In genomic region chr2:12419803-12420202, GRCh38 we compare ENCODE assay signal across 16 cellular contexts.
A peak's percentile ranks its signal among the peaks of the same experiment; 100 is the strongest.
DNase-seq lines count a peak whose midpoint lies in the region; TF ChIP-seq lines count a peak whose summit lies in the region.
"Had no signal": no experiment of that assay in that cellular context is flagged by ENCODE, and none has a peak within 500 bp of the region (broad histone marks: within the 10 kb centered on the region; RNA-seq: fewer than 3 reads in every experiment).

No MANE protein-coding gene starts in this region.

- peak; percentile 24 for DNase-seq in activated CD4-positive, alpha-beta memory T cell treated with anti-CD3 and anti-CD28 coated beads, Interleukin-2, amount 10 ng/mL, durations not matched to agents 7 days and 5 days
- DNase-seq in activated CD4-positive, alpha-beta memory T cell treated with anti-CD3 and anti-CD28 coated beads for 36 hours: no peak
- DNase-seq in ecto neural progenitor cell (ENCODE audit: low spot score) (peak; percentile 3), nephron progenitor cell (no peak), A172 (ENCODE audit: low spot score) (no peak)
- DNase-seq in activated naive CD4-positive, alpha-beta T cell treated with anti-CD3 and anti-CD28 coated beads, Interleukin-2, amount 50 U/mL, for 16 hours: no peak
- DNase-seq: 8988T; ACHN; CD8-positive, alpha-beta T cell; COR-L47; DMS153; DMS79 treated with DMSO at 0.1 percent for 48 hours; GDM1 had no signal

- H3K9me3 ChIP-seq in KOPT-K1 (ENCODE audit: insufficient read depth, low read length, poor library complexity, severe bottlenecking): no peaks in the 10 kb centered on the region
- H3K9me3 ChIP-seq: HAP-1 had no signal

- H3K27me3 Mint-ChIP-seq in activated CD4-positive, alpha-beta memory T cell treated with anti-CD3 and anti-CD28 coated beads, Interleukin-2, amount 10 ng/mL, durations not matched to agents 7 days and 5 days: peaks cover 2% of the 10 kb centered on the region
- H3K27me3 Mint-ChIP-seq in activated CD4-positive, alpha-beta memory T cell treated with anti-CD3 and anti-CD28 coated beads for 36 hours: no peaks in the 10 kb centered on the region
- H3K27me3 Mint-ChIP-seq in nephron progenitor cell (ENCODE audit: low read depth, poor library complexity): peaks cover 6% of the 10 kb centered on the region

- CTCF ChIA-PET in activated CD4-positive, alpha-beta memory T cell treated with anti-CD3 and anti-CD28 coated beads, Interleukin-2, amount 10 ng/mL, durations not matched to agents 7 days and 5 days (lab: Charles Lee): interaction anchor here (3.7 kb wide), 1 partner anchor 297 kb away, joined by 17 read pairs; the partner anchor contains the start of gene TRIB2
- CTCF ChIA-PET in activated CD4-positive, alpha-beta memory T cell treated with anti-CD3 and anti-CD28 coated beads for 36 hours (lab: Charles Lee): interaction anchor here (1.7 kb wide), 1 partner anchor 296 kb away, joined by 9 read pairs; the partner anchor contains the start of gene TRIB2

- peaks cover 43% of the 10 kb centered on the region for H3K4me1 Mint-ChIP-seq in activated CD4-positive, alpha-beta memory T cell treated with anti-CD3 and anti-CD28 coated beads, Interleukin-2, amount 10 ng/mL, durations not matched to agents 7 days and 5 days
- H3K4me1 Mint-ChIP-seq in activated CD4-positive, alpha-beta memory T cell treated with anti-CD3 and anti-CD28 coated beads for 36 hours (ENCODE audit: low read depth): peaks cover 28% of the 10 kb centered on the region
- H3K4me1 Mint-ChIP-seq in nephron progenitor cell: peaks cover 6% of the 10 kb centered on the region

- TF ChIP-seq CTCF in nephron progenitor cell (IDR thresholded peaks at IDR 0.05): no peak

- no peak overlapping the region for H3K27ac Mint-ChIP-seq in activated CD4-positive, alpha-beta memory T cell treated with anti-CD3 and anti-CD28 coated beads, Interleukin-2, amount 10 ng/mL, durations not matched to agents 7 days and 5 days
- H3K27ac Mint-ChIP-seq in activated CD4-positive, alpha-beta memory T cell treated with anti-CD3 and anti-CD28 coated beads for 36 hours: no peak overlapping the region
- no peak overlapping the region for H3K27ac Mint-ChIP-seq in nephron progenitor cell
- H3K27ac Mint-ChIP-seq: CD8-positive, alpha-beta T cell had no signal

- H3K36me3 ChIP-seq in KOPT-K1 (ENCODE audit: insufficient read depth, low read length): no peaks in the 10 kb centered on the region
- H3K36me3 ChIP-seq: HAP-1 had no signal

- no peak overlapping the region for H3K4me3 Mint-ChIP-seq in activated CD4-positive, alpha-beta memory T cell treated with anti-CD3 and anti-CD28 coated beads, Interleukin-2, amount 10 ng/mL, durations not matched to agents 7 days and 5 days
- H3K4me3 Mint-ChIP-seq in activated CD4-positive, alpha-beta memory T cell treated with anti-CD3 and anti-CD28 coated beads for 36 hours: no peak overlapping the region
- H3K4me3 Mint-ChIP-seq in nephron progenitor cell: no peak overlapping the region
- H3K4me3 Mint-ChIP-seq: CD8-positive, alpha-beta T cell had no signal

- POLR2A ChIA-PET in activated CD4-positive, alpha-beta memory T cell treated with anti-CD3 and anti-CD28 coated beads, Interleukin-2, amount 10 ng/mL, durations not matched to agents 7 days and 5 days (lab: Charles Lee): interaction anchor here (0.9 to 1.7 kb wide), 3 partner anchors 69 to 297 kb away, joined by 3 to 7 read pairs (median 5); partner anchors contain the start of gene TRIB2
- POLR2A ChIA-PET in activated CD4-positive, alpha-beta memory T cell treated with anti-CD3 and anti-CD28 coated beads for 36 hours (lab: Charles Lee): no interaction called here

- peaks cover 2% of the 10 kb centered on the region for H3K36me3 Mint-ChIP-seq in activated CD4-positive, alpha-beta memory T cell treated with anti-CD3 and anti-CD28 coated beads, Interleukin-2, amount 10 ng/mL, durations not matched to agents 7 days and 5 days (ENCODE audit: low read depth)
- no peaks in the 10 kb centered on the region for H3K36me3 Mint-ChIP-seq in activated CD4-positive, alpha-beta memory T cell treated with anti-CD3 and anti-CD28 coated beads for 36 hours
- H3K36me3 Mint-ChIP-seq in nephron progenitor cell (ENCODE audit: low read depth): no peaks in the 10 kb centered on the region
- H3K36me3 Mint-ChIP-seq: CD8-positive, alpha-beta T cell had no signal

- no peaks in the 10 kb centered on the region for H3K9me3 Mint-ChIP-seq in activated CD4-positive, alpha-beta memory T cell treated with anti-CD3 and anti-CD28 coated beads, Interleukin-2, amount 10 ng/mL, durations not matched to agents 7 days and 5 days
- H3K9me3 Mint-ChIP-seq in activated CD4-positive, alpha-beta memory T cell treated with anti-CD3 and anti-CD28 coated beads for 36 hours: no peaks in the 10 kb centered on the region
- H3K9me3 Mint-ChIP-seq in nephron progenitor cell: peaks cover 5% of the 10 kb centered on the region
- H3K9me3 Mint-ChIP-seq: CD8-positive, alpha-beta T cell had no signal

- peak overlapping the region; percentile 8 for H3K27ac ChIP-seq in KOPT-K1 (ENCODE audit: low read depth, low read length, poor library complexity, severe bottlenecking)
- H3K27ac ChIP-seq: C4-2B had no signal

- intact Hi-C loops in activated CD4-positive, alpha-beta memory T cell treated with anti-CD3 and anti-CD28 coated beads for 36 hours (cut with micrococcal nuclease): loop anchor here (5.0 to 10.0 kb wide), 2 partner anchors 505 to 588 kb away; no protein-coding TSS in a partner anchor

Comparison
In these comparisons a context has a peak if more than half of its experiments do, and no peak if none do; other contexts are left out.
1. DNase-seq: peak in activated CD4-positive, alpha-beta memory T cell treated with anti-CD3 and anti-CD28 coated beads, Interleukin-2, amount 10 ng/mL, durations not matched to agents 7 days and 5 days (single experiment) and ecto neural progenitor cell (single experiment); none in activated CD4-positive, alpha-beta memory T cell treated with anti-CD3 and anti-CD28 coated beads for 36 hours (single experiment), activated naive CD4-positive, alpha-beta T cell treated with anti-CD3 and anti-CD28 coated beads, Interleukin-2, amount 50 U/mL, for 16 hours (single experiment), nephron progenitor cell (single experiment) and A172 (single experiment).